Comparison of ENCODE assay signal across 35 cellular contexts in genomic region chr2:20159411-20159810, GRCh38.
DNase-seq lines count a peak whose midpoint lies in the region; ATAC-seq, FAIRE-seq and TF ChIP-seq lines count a peak whose summit lies in the region.
"Had no signal": no experiment of that assay in that cellular context is flagged by ENCODE, and none has a peak within 500 bp of the region (broad histone marks: within the 10 kb centered on the region; RNA-seq: fewer than 3 reads in every experiment).

No MANE protein-coding gene starts in this region.

- no peak overlapping the region for H3K9ac ChIP-seq in Karpas-422 (ENCODE audit: low read length)
- H3K9ac ChIP-seq: BLaER1; BLaER1 treated with 17β-estradiol and CSF1 and Interleukin-3, amounts not matched to agents 10 nM and 100 nM had no signal

- no peak for ATAC-seq in HG03280 (IDR thresholded peaks at IDR 0.05; ENCODE audit: unreplicated experiment)
- ATAC-seq: A549; CD8-positive, alpha-beta T cell had no signal

- TF ChIP-seq CTCF in progenitor cell of endocrine pancreas (IDR thresholded peaks at IDR 0.05; ENCODE audit: unreplicated experiment) = no peak

- no peaks in the 10 kb centered on the region for H3K4me1 Mint-ChIP-seq in progenitor cell of endocrine pancreas (ENCODE audit: low read depth)
- H3K4me1 Mint-ChIP-seq: B cell; CD14-positive monocyte; CD4-positive, alpha-beta memory T cell; CD4-positive, CD25-positive, alpha-beta regulatory T cell; CD8-positive, alpha-beta memory T cell had no signal

- H3K4me2 ChIP-seq in Karpas-422 (ENCODE audit: low read depth, low read length, poor library complexity, severe bottlenecking) = peak overlapping the region; percentile 93
- H3K4me2 ChIP-seq: A549; BLaER1; BLaER1 treated with 17β-estradiol and CSF1 and Interleukin-3, amounts not matched to agents 10 nM and 100 nM had no signal

- peak overlapping the region; percentile 100 for H3K27ac ChIP-seq in Karpas-422 (ENCODE audit: low read length)
- H3K27ac ChIP-seq: 22Rv1; A549; BLaER1; BLaER1 treated with 17β-estradiol and CSF1 and Interleukin-3, amounts not matched to agents 10 nM and 100 nM; C4-2B had no signal

- no peak overlapping the region for H3K4me3 Mint-ChIP-seq in progenitor cell of endocrine pancreas (ENCODE audit: low read depth)
- H3K4me3 Mint-ChIP-seq: B cell; CD14-positive monocyte; CD4-positive, alpha-beta memory T cell; CD4-positive, alpha-beta T cell; CD4-positive, CD25-positive, alpha-beta regulatory T cell; CD8-positive, alpha-beta memory T cell; CD8-positive, alpha-beta T cell had no signal

- no peaks in the 10 kb centered on the region for H3K36me3 Mint-ChIP-seq in progenitor cell of endocrine pancreas (ENCODE audit: insufficient read depth)
- H3K36me3 Mint-ChIP-seq: CD14-positive monocyte; CD4-positive, alpha-beta memory T cell; CD4-positive, CD25-positive, alpha-beta regulatory T cell; CD8-positive, alpha-beta memory T cell; CD8-positive, alpha-beta T cell had no signal

- H3K27ac Mint-ChIP-seq in progenitor cell of endocrine pancreas = no peak overlapping the region
- H3K27ac Mint-ChIP-seq: B cell; CD14-positive monocyte; CD4-positive, alpha-beta memory T cell; CD4-positive, alpha-beta T cell; CD4-positive, CD25-positive, alpha-beta regulatory T cell; CD8-positive, alpha-beta memory T cell; CD8-positive, alpha-beta T cell had no signal

- no peaks in the 10 kb centered on the region for H4K20me1 ChIP-seq in Karpas-422 (ENCODE audit: insufficient read depth, low read depth, low read length)
- H4K20me1 ChIP-seq: BLaER1; BLaER1 treated with 17β-estradiol and CSF1 and Interleukin-3, amounts not matched to agents 10 nM and 100 nM had no signal

- no peaks in the 10 kb centered on the region for H3K9me3 ChIP-seq in Karpas-422 (ENCODE audit: low read length)
- H3K9me3 ChIP-seq: BE2C, BLaER1, Caco-2 had no signal

- TF ChIP-seq POLR2A in GM12891 (IDR thresholded peaks at IDR 0.05; ENCODE audit: low read depth, low read length) (no peak), GM12892 (IDR thresholded peaks at IDR 0.05; ENCODE audit: low read depth, low read length) (no peak)

- DNase-seq in GM12891 (ENCODE audit: insufficient read length, low spot score) = no peak
- DNase-seq in GM12892 (ENCODE audit: insufficient read length) = no peak
- no peak for DNase-seq in Karpas-422
- no peak for DNase-seq in kidney glomerular epithelial cell (lab: John Stamatoyannopoulos, UW)
- DNase-seq in progenitor cell of endocrine pancreas (ENCODE audit: low spot score, unreplicated experiment) = no peak
- DNase-seq: 8988T; ACHN; AML-193; BE2C; C1 segment of cervical spinal cord; Caco-2; Calu3; CD4-positive, alpha-beta memory T cell; CD4-positive, alpha-beta T cell; CD4-positive, CD25-positive, alpha-beta regulatory T cell; CD8-positive, alpha-beta memory T cell; CD8-positive, alpha-beta T cell; COR-L47; DMS 273 treated with DMSO at 0.1 percent for 48 hours; DMS153; DMS53; DMS79; DMS79 treated with DMSO at 0.1 percent for 48 hours; DND-41; EL had no signal

- H3K36me3 ChIP-seq in Karpas-422 (ENCODE audit: insufficient read depth, low read length) = peaks cover 16% of the 10 kb centered on the region
- H3K36me3 ChIP-seq: BE2C; BLaER1; BLaER1 treated with 17β-estradiol and CSF1 and Interleukin-3, amounts not matched to agents 10 nM and 100 nM had no signal

- peaks cover 6% of the 10 kb centered on the region for H3K9me3 Mint-ChIP-seq in progenitor cell of endocrine pancreas (ENCODE audit: low read depth)
- H3K9me3 Mint-ChIP-seq: CD4-positive, alpha-beta T cell; CD8-positive, alpha-beta memory T cell had no signal

- H3K27me3 ChIP-seq in Karpas-422 (ENCODE audit: low read length) = no peaks in the 10 kb centered on the region
- H3K27me3 ChIP-seq: BE2C; BLaER1; BLaER1 treated with 17β-estradiol and CSF1 and Interleukin-3, amounts not matched to agents 10 nM and 100 nM had no signal

- peaks cover 56% of the 10 kb centered on the region for H3K4me1 ChIP-seq in Karpas-422 (ENCODE audit: low read length)
- H3K4me1 ChIP-seq: BE2C; BLaER1; BLaER1 treated with 17β-estradiol and CSF1 and Interleukin-3, amounts not matched to agents 10 nM and 100 nM had no signal

- 0 out of 2 replicates have a peak overlapping the region, but pooled peaks have one; percentile 11 for H3K4me3 ChIP-seq in Karpas-422 (ENCODE audit: low read length)
- H3K4me3 ChIP-seq: A549; BLaER1; BLaER1 treated with 17β-estradiol and CSF1 and Interleukin-3, amounts not matched to agents 10 nM and 100 nM had no signal

- H3K27me3 Mint-ChIP-seq in progenitor cell of endocrine pancreas = peaks cover 5% of the 10 kb centered on the region

- FAIRE-seq in GM12891 (lab: Jason Lieb, UNC) (peak; percentile 16), GM12892 (lab: Jason Lieb, UNC) (peak; percentile 24)
- FAIRE-seq: A204.1, A549, D721Med had no signal

- no peak overlapping the region for H2AFZ ChIP-seq in Karpas-422 (ENCODE audit: low read length)

- H3K79me2 ChIP-seq in Karpas-422 (ENCODE audit: low read length) = peaks cover 41% of the 10 kb centered on the region

- H3K9me2 ChIP-seq in Karpas-422 (replicated peaks; ENCODE audit: insufficient read depth, low read length) = no peaks in the 10 kb centered on the region

TF ChIP-seq in GM12891, 5 proteins besides CTCF, POLR2A, EP300 and RAD21:
- TF ChIP-seq TAF1 (IDR thresholded peaks at IDR 0.05; ENCODE audit: low read depth, low read length) (no peak), POU2F2 (IDR thresholded peaks at IDR 0.05; ENCODE audit: low read depth, low read length) (no peak), POLR2AphosphoS5 (IDR thresholded peaks at IDR 0.05; ENCODE audit: low read depth, low read length) (no peak), SPI1 (IDR thresholded peaks at IDR 0.05; ENCODE audit: low read depth, low read length) (no peak), PAX5 (IDR thresholded peaks at IDR 0.05; ENCODE audit: insufficient read depth, low read length, severe bottlenecking) (no peak)
